In the genomic region with DNA sequence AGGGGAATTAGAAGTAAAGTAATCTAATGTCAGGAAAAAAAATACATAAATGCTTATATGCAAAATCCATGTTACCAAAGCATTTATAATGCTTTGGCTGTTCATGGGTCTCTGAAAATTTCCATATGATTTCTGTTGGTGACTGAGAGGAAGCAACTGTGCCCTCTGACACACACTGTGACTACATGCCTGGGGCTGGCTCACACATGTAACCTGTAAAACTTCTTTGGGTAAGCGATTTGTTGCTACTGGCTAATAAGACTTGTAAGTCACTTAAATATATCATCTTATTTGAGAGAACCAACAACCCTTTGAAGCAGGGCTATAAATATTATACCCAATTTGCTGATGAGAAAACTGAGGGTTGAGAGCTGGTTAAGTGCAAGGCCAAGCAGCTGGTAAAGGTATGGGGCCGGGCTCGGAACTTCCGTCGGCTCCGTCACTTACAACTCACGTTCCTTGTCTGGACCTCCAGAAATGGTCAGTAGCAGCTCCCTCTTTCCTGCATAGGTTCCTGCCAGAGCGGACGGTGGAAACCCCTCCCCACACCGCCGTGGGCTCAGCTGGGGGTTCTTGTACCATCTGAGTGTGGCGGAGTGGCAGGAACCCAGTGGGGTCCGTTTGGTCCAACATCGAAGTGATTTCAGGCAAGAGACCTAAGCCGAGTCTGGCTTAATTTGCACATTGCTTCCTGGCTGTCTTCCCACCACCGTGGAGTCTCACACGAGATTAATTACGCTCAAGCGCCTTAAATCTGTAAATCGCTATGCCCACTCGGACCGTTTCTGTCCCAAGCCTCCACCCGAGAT, we compare ENCODE assay signal across 9 cellular contexts. TPM values are rescaled to one million over a fixed set of nuclear protein-coding genes. Genes with fewer than 3 reads are reported as not detected.
A peak's percentile ranks its signal among the peaks of the same experiment; 100 is the strongest.
DNase-seq lines count a peak whose midpoint lies in the region; ATAC-seq lines count a peak whose summit lies in the region.
"Had no signal": no experiment of that assay in that cellular context is flagged by ENCODE, and none has a peak within 500 bp of the region (broad histone marks: within the 10 kb centered on the region; RNA-seq: fewer than 3 reads in every experiment).

No MANE protein-coding gene starts in this region.

- H3K9me3 Mint-ChIP-seq in CD8-positive, alpha-beta memory T cell = no peaks in the 10 kb centered on the region
- H3K9me3 Mint-ChIP-seq in activated naive CD4-positive, alpha-beta T cell treated with anti-CD3 and anti-CD28 coated beads, Interleukin-2, amount 10 ng/mL, durations not matched to agents 7 days and 5 days = no peaks in the 10 kb centered on the region
- H3K9me3 Mint-ChIP-seq in stimulated activated effector memory CD8-positive, alpha-beta T cell treated with anti-CD3 and anti-CD28 coated beads, Interleukin-12 subunit alpha, Interleukin-12 subunit beta, amount 100 ng/mL, for 72 hours = no peaks in the 10 kb centered on the region

- H3K4me1 Mint-ChIP-seq in CD8-positive, alpha-beta memory T cell = peaks cover 40 to 49% (median 48%) of the 10 kb centered on the region in 3 donors
- H3K4me1 Mint-ChIP-seq in activated naive CD4-positive, alpha-beta T cell treated with anti-CD3 and anti-CD28 coated beads, Interleukin-2, amount 10 ng/mL, durations not matched to agents 7 days and 5 days = peaks cover 49% of the 10 kb centered on the region
- peaks cover 31% of the 10 kb centered on the region for H3K4me1 Mint-ChIP-seq in stimulated activated effector memory CD8-positive, alpha-beta T cell treated with anti-CD3 and anti-CD28 coated beads, Interleukin-12 subunit alpha, Interleukin-12 subunit beta, amount 100 ng/mL, for 72 hours

- peaks cover 17% of the 10 kb centered on the region for H3K36me3 ChIP-seq in CD8-positive, alpha-beta memory T cell (ENCODE audit: insufficient read depth, low read length)

- H3K36me3 Mint-ChIP-seq in CD8-positive, alpha-beta memory T cell = peaks cover 0 to 41% (median 5%) of the 10 kb centered on the region in 3 donors
- H3K36me3 Mint-ChIP-seq in activated naive CD4-positive, alpha-beta T cell treated with anti-CD3 and anti-CD28 coated beads, Interleukin-2, amount 10 ng/mL, durations not matched to agents 7 days and 5 days = peaks cover 21% of the 10 kb centered on the region
- peaks cover 55% of the 10 kb centered on the region for H3K36me3 Mint-ChIP-seq in stimulated activated effector memory CD8-positive, alpha-beta T cell treated with anti-CD3 and anti-CD28 coated beads, Interleukin-12 subunit alpha, Interleukin-12 subunit beta, amount 100 ng/mL, for 72 hours

- H3K27ac ChIP-seq in CD8-positive, alpha-beta memory T cell (ENCODE audit: low read depth, low read length) = peak overlapping the region; percentile 57

- no peaks in the 10 kb centered on the region for H3K27me3 ChIP-seq in CD8-positive, alpha-beta memory T cell (ENCODE audit: insufficient read depth, low read length, poor library complexity, severe bottlenecking)

- DNase-seq in CD8-positive, alpha-beta memory T cell = no peak
- no peak for DNase-seq in activated naive CD4-positive, alpha-beta T cell treated with anti-CD3 and anti-CD28 coated beads, Interleukin-2, amount 10 ng/mL, durations not matched to agents 7 days and 5 days
- no peak for DNase-seq in stimulated activated effector memory CD8-positive, alpha-beta T cell treated with anti-CD3 and anti-CD28 coated beads, Interleukin-12 subunit alpha, Interleukin-12 subunit beta, amount 100 ng/mL, for 72 hours (ENCODE audit: low spot score in 2 of 2)
- DNase-seq in activated CD4-positive, alpha-beta T cell treated with anti-CD3 and anti-CD28 coated beads, Interleukin-2, amount 50 U/mL, for 48 hours = no peak

- no peaks in the 10 kb centered on the region for H3K9me3 ChIP-seq in CD8-positive, alpha-beta memory T cell (ENCODE audit: low read length)
- no peaks in the 10 kb centered on the region for H3K9me3 ChIP-seq in iPS-18c (ENCODE audit: control insufficient read depth, insufficient read depth, low read length)

- peak; percentile 6 for ATAC-seq in HG02852 (IDR thresholded peaks at IDR 0.05; ENCODE audit: unreplicated experiment)
- ATAC-seq in stimulated activated effector memory CD8-positive, alpha-beta T cell treated with anti-CD3 and anti-CD28 coated beads, Interleukin-12 subunit alpha, Interleukin-12 subunit beta, amount 100 ng/mL, for 72 hours = peak; percentile 0
- ATAC-seq in GM21515 (IDR thresholded peaks at IDR 0.05; ENCODE audit: unreplicated experiment) = no peak
- ATAC-seq in HG02870 (IDR thresholded peaks at IDR 0.05; ENCODE audit: unreplicated experiment) = no peak

- peak overlapping the region; percentile 89 to 98 (median 94) for H3K4me3 Mint-ChIP-seq in CD8-positive, alpha-beta memory T cell
- H3K4me3 Mint-ChIP-seq in activated naive CD4-positive, alpha-beta T cell treated with anti-CD3 and anti-CD28 coated beads, Interleukin-2, amount 10 ng/mL, durations not matched to agents 7 days and 5 days = peak overlapping the region; percentile 77
- H3K4me3 Mint-ChIP-seq in stimulated activated effector memory CD8-positive, alpha-beta T cell treated with anti-CD3 and anti-CD28 coated beads, Interleukin-12 subunit alpha, Interleukin-12 subunit beta, amount 100 ng/mL, for 72 hours = peak overlapping the region; percentile 97

- CTCF ChIA-PET in CD8-positive, alpha-beta memory T cell (lab: Charles Lee) = interaction anchor here (0.8 to 1.7 kb wide), 3 partner anchors 23 to 42 kb away, joined by 3 to 7 read pairs (median 4); no protein-coding TSS in a partner anchor
- CTCF ChIA-PET in activated naive CD4-positive, alpha-beta T cell treated with anti-CD3 and anti-CD28 coated beads, Interleukin-2, amount 10 ng/mL, durations not matched to agents 7 days and 5 days (lab: Charles Lee) = no interaction called here

- H3K27ac Mint-ChIP-seq in CD8-positive, alpha-beta memory T cell = peak overlapping the region; percentile 71 to 97 (median 88)
- peak overlapping the region; percentile 92 for H3K27ac Mint-ChIP-seq in activated naive CD4-positive, alpha-beta T cell treated with anti-CD3 and anti-CD28 coated beads, Interleukin-2, amount 10 ng/mL, durations not matched to agents 7 days and 5 days
- H3K27ac Mint-ChIP-seq in stimulated activated effector memory CD8-positive, alpha-beta T cell treated with anti-CD3 and anti-CD28 coated beads, Interleukin-12 subunit alpha, Interleukin-12 subunit beta, amount 100 ng/mL, for 72 hours = peak overlapping the region; percentile 97

- POLR2A ChIA-PET in CD8-positive, alpha-beta memory T cell (lab: Charles Lee) = no interaction called here

- H3K4me1 ChIP-seq in CD8-positive, alpha-beta memory T cell (ENCODE audit: insufficient read depth, low read length) = peaks cover 29% of the 10 kb centered on the region

- H3K4me3 ChIP-seq in CD8-positive, alpha-beta memory T cell (ENCODE audit: low read length) = peak overlapping the region; percentile 75
- peak overlapping the region; percentile 80 for H3K4me3 ChIP-seq in iPS-18c (ENCODE audit: insufficient read depth, low read depth, low read length)

- H3K27me3 Mint-ChIP-seq in CD8-positive, alpha-beta memory T cell = peaks cover 0 to 2% of the 10 kb centered on the region in 2 donors
- no peaks in the 10 kb centered on the region for H3K27me3 Mint-ChIP-seq in activated naive CD4-positive, alpha-beta T cell treated with anti-CD3 and anti-CD28 coated beads, Interleukin-2, amount 10 ng/mL, durations not matched to agents 7 days and 5 days

RNA-seq across cellular contexts. Expression of a gene that starts 0.7 kb away (rescaled TPM):
- 10 to 100 TPM; 67.7 to 69.1 TPM for total RNA-seq in CD8-positive, alpha-beta memory T cell
- 40.4 TPM for polyA plus RNA-seq in CD8-positive, alpha-beta memory T cell

RNA-seq across cellular contexts. Expression of a gene that starts 3.1 kb away (rescaled TPM):
- total RNA-seq in CD8-positive, alpha-beta memory T cell = 10 to 100 TPM; 18.2 to 22.2 TPM
- 5.1 TPM for polyA plus RNA-seq in CD8-positive, alpha-beta memory T cell

RNA-seq across cellular contexts. Expression of a gene that starts 21.8 kb away (rescaled TPM):
- under 1 TPM in 1 of 2 experiments, not detected in 1; 0.71 TPM for total RNA-seq in CD8-positive, alpha-beta memory T cell
- not detected for polyA plus RNA-seq in CD8-positive, alpha-beta memory T cell
- total RNA-seq: T-helper 1 cell treated with Interleukin-12 subunit alpha and Interleukin-12 subunit beta and Interleukin-4 antibody, amounts not matched to agents 30 ng/mL and 1 ng/mL, for 36 hours had no signal

RNA-seq across cellular contexts. Expression of a gene that starts 41.4 kb away (rescaled TPM):
- total RNA-seq in CD8-positive, alpha-beta memory T cell = 10 to 100 TPM; 32.2 TPM
- 9.7 TPM for polyA plus RNA-seq in CD8-positive, alpha-beta memory T cell

Comparison
In these comparisons a context has a peak if more than half of its experiments do, and no peak if none do; other contexts are left out.
1. ATAC-seq: peak in HG02852 (single experiment) and stimulated activated effector memory CD8-positive, alpha-beta T cell treated with anti-CD3 and anti-CD28 coated beads, Interleukin-12 subunit alpha, Interleukin-12 subunit beta, amount 100 ng/mL, for 72 hours (single experiment); none in GM21515 (single experiment) and HG02870 (single experiment).
2. Peak in every context shown above with its lines, with median percentiles within 50 percentile points of each other: H3K27ac Mint-ChIP-seq and H3K4me3 Mint-ChIP-seq.